In genomic region chr12:685388-685787, GRCh38 we compare ENCODE assay signal across 8 cellular contexts. TPM values are rescaled to one million over a fixed set of nuclear protein-coding genes. Genes with fewer than 3 reads are reported as not detected.
DNase-seq lines count a peak whose midpoint lies in the region; ATAC-seq, FAIRE-seq and TF ChIP-seq lines count a peak whose summit lies in the region.

No MANE protein-coding gene starts in this region.

- DNase-seq in GM18507 (ENCODE audit: extremely low spot score, insufficient read length, low read depth) (peak; percentile 44), NOMO-1 treated with DMSO at 0.1 percent for 48 hours (lab: John Stamatoyannopoulos, UW; ENCODE audit: unreplicated experiment) (peak; percentile 58), activated T-helper 1 cell treated with Interleukin-2 at 50 U/mL for 16 hours (ENCODE audit: low read depth) (peak; percentile 69), mesendoderm (peak; percentile 73), upper lobe of right lung (no peak), NCI-H1105 (lab: John Stamatoyannopoulos, UW) (no peak), GM03348 (ENCODE audit: low spot score) (no peak)

- no peak overlapping the region for H3K23ac ChIP-seq in mesendoderm (ENCODE audit: low read length)

- H3K9me3 ChIP-seq in upper lobe of right lung = no peaks in the 10 kb centered on the region

- no peak overlapping the region for H3K9ac ChIP-seq in mesendoderm (ENCODE audit: low read length)

- intact Hi-C loops in upper lobe of right lung (cut with DNase I) = no loop called here

- no peak overlapping the region for H3K4ac ChIP-seq in mesendoderm (ENCODE audit: low read depth, low read length)

- no peak overlapping the region for H3K4me3 ChIP-seq in mesendoderm (ENCODE audit: low read length)
- H3K4me3 ChIP-seq in upper lobe of right lung = no peak overlapping the region

- no peak overlapping the region for H3K4me2 ChIP-seq in mesendoderm (ENCODE audit: low read length)

- H3K4me1 ChIP-seq in mesendoderm (ENCODE audit: control insufficient read depth, low read depth, low read length) (no peaks in the 10 kb centered on the region), upper lobe of right lung (no peaks in the 10 kb centered on the region)

- no peak overlapping the region for H2AK5ac ChIP-seq in mesendoderm (ENCODE audit: low read length)

- H3K27me3 ChIP-seq in mesendoderm (ENCODE audit: insufficient read depth, low read length, poor library complexity) (no peaks in the 10 kb centered on the region), upper lobe of right lung (no peaks in the 10 kb centered on the region)

- no peaks in the 10 kb centered on the region for H3K36me3 ChIP-seq in mesendoderm (ENCODE audit: control insufficient read depth, insufficient read depth, low read length)
- H3K36me3 ChIP-seq in upper lobe of right lung = no peaks in the 10 kb centered on the region

- H3K27ac ChIP-seq in mesendoderm (ENCODE audit: low read depth, low read length) = no peak overlapping the region
- no peak overlapping the region for H3K27ac ChIP-seq in upper lobe of right lung

- H3K18ac ChIP-seq in mesendoderm (ENCODE audit: low read length) = no peak overlapping the region

- no peak overlapping the region for H3K56ac ChIP-seq in mesendoderm (ENCODE audit: low read length)

- ATAC-seq in HG02798 (IDR thresholded peaks at IDR 0.05; ENCODE audit: poor library complexity, unreplicated experiment) = peak; percentile 70
- peak; percentile 82 for ATAC-seq in upper lobe of right lung

- H2BK5ac ChIP-seq in mesendoderm (ENCODE audit: low read length) = no peak overlapping the region

- no peak overlapping the region for H2BK120ac ChIP-seq in mesendoderm (ENCODE audit: low read depth, low read length)

- WGBS in mesendoderm (ENCODE audit: extremely low coverage, insufficient coverage, low lambda C conversion rate) = no CpG with 5 or more reads among the region's 3 CpGs

- no peak overlapping the region for H4K8ac ChIP-seq in mesendoderm (ENCODE audit: low read depth, low read length)

- H4K5ac ChIP-seq in mesendoderm (ENCODE audit: low read length) = no peak overlapping the region

- H2BK15ac ChIP-seq in mesendoderm (replicated peaks; ENCODE audit: low read depth) = no peak overlapping the region

- H3K79me1 ChIP-seq in mesendoderm (ENCODE audit: low read length) = no peaks in the 10 kb centered on the region

- peak; percentile 89 for FAIRE-seq in GM18507 (lab: Jason Lieb, UNC)

- H3K79me2 ChIP-seq in mesendoderm (ENCODE audit: control insufficient read depth, insufficient read depth, low read length) = no peaks in the 10 kb centered on the region

- no peak for TF ChIP-seq CTCF in upper lobe of right lung (IDR thresholded peaks at IDR 0.05)

RNA-seq across cellular contexts. Expression of gene NINJ2, which starts 22.1 kb away (rescaled TPM):
- polyA plus RNA-seq in mesendoderm (2013, experiment 1 of 2) = 0.38 TPM
- polyA plus RNA-seq in mesendoderm (2013, experiment 2 of 2) = 0.35 TPM
- 23.4 TPM for total RNA-seq in upper lobe of right lung

Comparison
In these comparisons a context has a peak if more than half of its experiments do, and no peak if none do; other contexts are left out.
1. DNase-seq: peak in GM18507 (single experiment), NOMO-1 treated with DMSO at 0.1 percent for 48 hours (single experiment), activated T-helper 1 cell treated with Interleukin-2 at 50 U/mL for 16 hours (single experiment) and mesendoderm (single experiment); none in upper lobe of right lung (single experiment), NCI-H1105 (single experiment) and GM03348 (single experiment).